6 cellular contexts compared by ENCODE assay signal in the genomic region with DNA sequence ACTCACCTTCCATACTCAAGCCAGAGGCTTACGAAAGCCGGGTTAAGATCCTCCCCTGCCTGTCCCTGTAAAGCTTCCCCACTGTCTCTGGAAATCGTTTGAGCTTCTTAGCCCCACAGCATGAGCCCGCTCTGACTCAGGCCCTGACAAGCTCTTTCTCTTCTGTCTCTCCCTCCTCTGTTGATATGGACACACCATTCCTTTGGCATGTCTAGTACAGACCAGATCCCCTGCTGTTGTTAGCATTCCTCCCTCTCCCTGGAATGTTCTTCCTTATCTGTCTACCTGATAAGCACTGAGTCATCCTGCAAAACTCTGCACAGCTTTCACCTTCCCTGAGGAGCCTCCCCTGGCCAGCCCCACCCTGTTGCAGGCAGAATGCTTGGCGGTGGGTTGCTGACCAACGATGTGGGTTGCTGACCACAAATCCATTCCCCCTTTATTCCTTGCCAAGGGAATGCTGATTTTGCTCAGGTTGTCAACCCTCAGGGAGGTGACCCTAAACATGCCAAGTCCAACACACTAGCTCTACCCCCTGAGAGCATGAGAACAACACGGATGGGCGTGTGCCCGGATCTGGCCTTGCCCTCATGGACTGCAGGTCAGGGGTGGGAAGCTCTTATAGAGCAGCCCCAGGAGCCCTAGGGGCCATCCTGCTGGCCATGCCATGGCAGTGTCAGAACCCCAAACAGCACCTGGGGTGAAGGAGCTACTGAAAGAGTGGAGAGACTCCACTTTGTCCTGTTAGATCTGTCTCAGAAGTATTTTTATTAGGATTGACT. TPM values are rescaled to one million over a fixed set of nuclear protein-coding genes. Genes with fewer than 3 reads are reported as not detected.
"Had no signal": no experiment of that assay in that cellular context is flagged by ENCODE, and none has a peak within 500 bp of the region (broad histone marks: within the 10 kb centered on the region; RNA-seq: fewer than 3 reads in every experiment).

No MANE protein-coding gene starts in this region.

RNA-seq across cellular contexts. Expression of gene ANXA8, which starts 21.1 kb away (rescaled TPM):
- total RNA-seq: activated CD8-positive, alpha-beta T cell treated with anti-CD3 and anti-CD28 coated beads, Interleukin-2, amount 10 ng/mL, durations not matched to agents 7 days and 5 days; activated T-helper 1 cell treated with anti-CD3 and anti-CD28 coated beads, Interleukin-12 subunit alpha, Interleukin-12 subunit beta, Interleukin-2, Interleukin-4 antibody, amounts not matched to agents 30 ng/mL and 10 ng/mL and 1 ng/mL, durations not matched to agents 14 hours and 24 hours and 36 hours; Peyer's patch had no signal

RNA-seq across cellular contexts. Expression of gene FAM25G, which starts 28.7 kb away (rescaled TPM):
- total RNA-seq: activated CD8-positive, alpha-beta T cell treated with anti-CD3 and anti-CD28 coated beads, Interleukin-2, amount 10 ng/mL, durations not matched to agents 7 days and 5 days; activated T-helper 1 cell treated with anti-CD3 and anti-CD28 coated beads, Interleukin-12 subunit alpha, Interleukin-12 subunit beta, Interleukin-2, Interleukin-4 antibody, amounts not matched to agents 30 ng/mL and 10 ng/mL and 1 ng/mL, durations not matched to agents 14 hours and 24 hours and 36 hours; aorta; MCF 10A; Peyer's patch; SJSA1 had no signal
- polyA plus RNA-seq: aorta had no signal
